19 cellular contexts compared by ENCODE assay signal in the genomic region with DNA sequence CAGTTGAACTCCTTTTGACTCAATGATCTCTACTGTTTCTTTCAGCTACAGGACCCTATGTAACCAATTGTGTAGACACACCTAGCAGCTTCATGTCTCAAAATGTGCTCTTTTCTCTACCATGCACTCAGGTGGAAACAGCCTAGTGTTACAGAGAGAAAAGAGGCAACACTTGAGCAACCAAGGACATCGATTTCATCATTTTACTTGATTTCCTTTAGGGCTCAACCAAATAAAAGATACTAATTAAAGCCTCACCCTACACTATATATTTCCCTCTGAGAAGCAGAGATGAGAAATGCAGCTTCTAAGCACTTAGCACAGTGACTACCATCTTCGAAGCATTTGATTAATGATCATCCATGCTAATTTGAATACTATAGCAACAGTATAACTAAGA. TPM values are rescaled to one million over a fixed set of nuclear protein-coding genes. Genes with fewer than 3 reads are reported as not detected.
A peak's percentile ranks its signal among the peaks of the same experiment; 100 is the strongest.
DNase-seq lines count a peak whose midpoint lies in the region; TF ChIP-seq lines count a peak whose summit lies in the region.
"Had no signal": no experiment of that assay in that cellular context is flagged by ENCODE, and none has a peak within 500 bp of the region (broad histone marks: within the 10 kb centered on the region; RNA-seq: fewer than 3 reads in every experiment).

No MANE protein-coding gene starts in this region.

- H3K4me3 ChIP-seq in A673 (ENCODE audit: low read depth, low read length, poor library complexity, severe bottlenecking) (no peak overlapping the region), OCI-LY7 (ENCODE audit: low read depth, low read length, poor library complexity, severe bottlenecking) (peak overlapping the region; percentile 27), epithelial cell of proximal tubule (ENCODE audit: low read depth, low read length) (no peak overlapping the region), smooth muscle cell (no peak overlapping the region)
- no peak overlapping the region for H3K4me3 ChIP-seq in BLaER1 treated with 17β-estradiol and CSF1 and Interleukin-3, amounts not matched to agents 10 nM and 100 nM

- DNase-seq in A673 (ENCODE audit: low spot score) (no peak), OCI-LY7 (ENCODE audit: low spot score) (peak; percentile 87), epithelial cell of proximal tubule (ENCODE audit: low read depth) (peak; percentile 2), smooth muscle cell (lab: John Stamatoyannopoulos, UW; ENCODE audit: unreplicated experiment) (no peak), SK-N-DZ (ENCODE audit: low spot score) (no peak), NCI-H524 (lab: John Stamatoyannopoulos, UW) (no peak)
- DNase-seq: ACHN; BE2C; CD4-positive, alpha-beta memory T cell; DMS153; DMS79; GDM1; GOT3; H7; HFFc6 had no signal

- no peaks in the 10 kb centered on the region for H3F3A ChIP-seq in smooth muscle cell (ENCODE audit: low read depth)

- no peak overlapping the region for H3K9ac ChIP-seq in BLaER1 treated with 17β-estradiol and CSF1 and Interleukin-3, amounts not matched to agents 10 nM and 100 nM
- H3K9ac ChIP-seq in smooth muscle cell (ENCODE audit: low read depth) = no peak overlapping the region

- H4K20me1 ChIP-seq in BLaER1 treated with 17β-estradiol and CSF1 and Interleukin-3, amounts not matched to agents 10 nM and 100 nM = no peaks in the 10 kb centered on the region
- no peaks in the 10 kb centered on the region for H4K20me1 ChIP-seq in OCI-LY7 (ENCODE audit: insufficient read depth, low read length)
- no peaks in the 10 kb centered on the region for H4K20me1 ChIP-seq in smooth muscle cell (ENCODE audit: low read depth)

- CTCF ChIA-PET in A673 (lab: Charles Lee) (no interaction called here), OCI-LY7 (lab: Charles Lee; ENCODE audit: unreplicated experiment) (interaction anchor here (0.6 to 1.1 kb wide), 2 partner anchors 10 to 402 kb away, joined by 3 read pairs; no protein-coding TSS in a partner anchor)

- peak overlapping the region in 6 of 11 experiments; percentile 3 to 45 (median 26); a peak in 6 of 22 replicates for H3K4me2 ChIP-seq in BLaER1 treated with 17β-estradiol and CSF1 and Interleukin-3, amounts not matched to agents 10 nM and 100 nM
- H3K4me2 ChIP-seq in OCI-LY7 (ENCODE audit: low read length) = peak overlapping the region; percentile 70
- H3K4me2 ChIP-seq in smooth muscle cell = no peak overlapping the region

- H3K9me3 ChIP-seq in A673 (ENCODE audit: low read depth, low read length, poor library complexity, severe bottlenecking) (no peaks in the 10 kb centered on the region), OCI-LY7 (ENCODE audit: low read length) (no peaks in the 10 kb centered on the region), smooth muscle cell (replicated peaks; ENCODE audit: low read depth) (no peaks in the 10 kb centered on the region)
- no peaks in the 10 kb centered on the region for H3K9me3 ChIP-seq in BLaER1 treated with 17β-estradiol and CSF1 and Interleukin-3, amounts not matched to agents 10 nM and 100 nM (replicated peaks in 1 of 11)
- H3K9me3 ChIP-seq: BE2C had no signal

- peak overlapping the region; percentile 75 for H2AFZ ChIP-seq in OCI-LY7 (ENCODE audit: low read length)
- no peak overlapping the region for H2AFZ ChIP-seq in smooth muscle cell (ENCODE audit: low read depth)

- H3K36me3 ChIP-seq in A673 (ENCODE audit: insufficient read depth, low read length, poor library complexity, severe bottlenecking) (no peaks in the 10 kb centered on the region), OCI-LY7 (ENCODE audit: insufficient read depth, low read length) (no peaks in the 10 kb centered on the region), smooth muscle cell (ENCODE audit: low read depth) (no peaks in the 10 kb centered on the region)
- no peaks in the 10 kb centered on the region for H3K36me3 ChIP-seq in BLaER1 treated with 17β-estradiol and CSF1 and Interleukin-3, amounts not matched to agents 10 nM and 100 nM
- H3K36me3 ChIP-seq: BE2C had no signal

- H3K9me2 ChIP-seq in OCI-LY7 (ENCODE audit: insufficient read depth, low read length) = no peaks in the 10 kb centered on the region

- BruUV-seq in A673 (replicated peaks; lab: Mats Ljungman, UMichigan) = no TSS peak
- BruUV-seq in OCI-LY7 (replicated peaks; lab: Mats Ljungman, UMichigan) = no TSS peak

- no peak for TF ChIP-seq CTCF in A673 (conservative IDR thresholded peaks at IDR 0.05; ENCODE audit: low read depth, low read length)
- TF ChIP-seq CTCF in OCI-LY7 (conservative IDR thresholded peaks at IDR 0.05; ENCODE audit: low read length) = no peak
- TF ChIP-seq CTCF in epithelial cell of proximal tubule (conservative IDR thresholded peaks at IDR 0.05; ENCODE audit: low read depth, low read length) = no peak
- no peak for TF ChIP-seq CTCF in smooth muscle cell (IDR thresholded peaks at IDR 0.05; ENCODE audit: borderline replicate concordance, insufficient read depth, poor library complexity, severe bottlenecking)

- H3K4me1 ChIP-seq in A673 (ENCODE audit: insufficient read depth, low read length, poor library complexity, severe bottlenecking) (peaks cover 47% of the 10 kb centered on the region), OCI-LY7 (ENCODE audit: insufficient read depth, low read length, poor library complexity, severe bottlenecking) (peaks cover 41% of the 10 kb centered on the region), smooth muscle cell (ENCODE audit: low read depth) (no peaks in the 10 kb centered on the region)
- peaks cover 0 to 5% (median 2%) of the 10 kb centered on the region in 10 experiments; a peak in 3 of 20 replicates for H3K4me1 ChIP-seq in BLaER1 treated with 17β-estradiol and CSF1 and Interleukin-3, amounts not matched to agents 10 nM and 100 nM
- H3K4me1 ChIP-seq: BE2C had no signal

- H3K79me2 ChIP-seq in OCI-LY7 (ENCODE audit: insufficient read depth, low read depth, low read length) (no peaks in the 10 kb centered on the region), smooth muscle cell (ENCODE audit: low read depth) (no peaks in the 10 kb centered on the region)

- intact Hi-C loops in A673 (cut with micrococcal nuclease; ENCODE audit: unreplicated experiment) = no loop called here
- intact Hi-C loops in OCI-LY7 (cut with micrococcal nuclease; ENCODE audit: unreplicated experiment) = loop anchor here (2.0 kb wide), 1 partner anchor 88 kb away; the partner anchor contains the start of gene ZRANB2

- peak overlapping the region; percentile 3 for H3K27ac ChIP-seq in A673 (ENCODE audit: low read depth, low read length, poor library complexity, severe bottlenecking)
- H3K27ac ChIP-seq in BLaER1 treated with 17β-estradiol and CSF1 and Interleukin-3, amounts not matched to agents 10 nM and 100 nM = no peak overlapping the region
- peak overlapping the region; percentile 64 for H3K27ac ChIP-seq in OCI-LY7 (ENCODE audit: low read depth, low read length, poor library complexity, severe bottlenecking)
- H3K27ac ChIP-seq in smooth muscle cell (ENCODE audit: low read depth) = no peak overlapping the region

- WGBS in smooth muscle cell (ENCODE audit: low lambda C conversion rate) = 86% methylated on average over 2 of the region's 2 CpGs

- POLR2A ChIA-PET in A673 (lab: Charles Lee; ENCODE audit: low non-redundant PET) = no interaction called here
- POLR2A ChIA-PET in OCI-LY7 (lab: Charles Lee) = interaction anchor here (1.1 to 3.9 kb wide), 5 partner anchors 8 to 26 kb away, joined by 3 to 30 read pairs (median 3); no protein-coding TSS in a partner anchor

- H3K27me3 ChIP-seq in A673 (replicated peaks; ENCODE audit: insufficient read depth, low read depth, low read length, poor library complexity) (no peaks in the 10 kb centered on the region), smooth muscle cell (ENCODE audit: low read depth) (peaks cover under 1% of the 10 kb centered on the region)
- no peaks in the 10 kb centered on the region for H3K27me3 ChIP-seq in BLaER1 treated with 17β-estradiol and CSF1 and Interleukin-3, amounts not matched to agents 10 nM and 100 nM
- H3K27me3 ChIP-seq: BE2C had no signal

RNA-seq across cellular contexts. Expression of gene PTGER3, which starts 55.1 kb away (rescaled TPM):
- 96.0 and 107 TPM in 2 replicates for total RNA-seq in A673 (2021)
- total RNA-seq in OCI-LY7 (2014; rRNA removed; shearing (Covaris generic)) = 0.13 TPM in 1 of 2 replicates, not detected in the other
- not detected in 2 replicates for total RNA-seq in OCI-LY7 (2022)
- total RNA-seq in epithelial cell of proximal tubule = 0.51 and 0.75 TPM in 2 replicates
- 0.45 and 2.7 TPM in 2 replicates for total RNA-seq in smooth muscle cell
- polyA plus RNA-seq in smooth muscle cell = 0.28 and 0.37 TPM in 2 replicates
- 1.5 and 2.1 TPM in 2 replicates for polyA plus RNA-seq in SK-N-DZ (2014; cell fraction: cytosol; rRNA removed)
- polyA plus RNA-seq in SK-N-DZ (2014; cell fraction: nucleus; rRNA removed) = 0.63 and 0.83 TPM in 2 replicates
- total RNA-seq: A172; CD4-positive, alpha-beta memory T cell; HepG2 had no signal
- polyA plus RNA-seq: IgD-negative memory B cell had no signal

Comparison
In these comparisons a context has a peak if more than half of its experiments do, and no peak if none do; other contexts are left out.
1. DNase-seq: peak in OCI-LY7 (single experiment) and epithelial cell of proximal tubule (single experiment); none in A673 (single experiment), smooth muscle cell (single experiment), SK-N-DZ (single experiment) and NCI-H524 (0 of 2).
2. H3K27ac ChIP-seq: peak in A673 (single experiment) and OCI-LY7 (single experiment); none in BLaER1 treated with 17β-estradiol and CSF1 and Interleukin-3, amounts not matched to agents 10 nM and 100 nM (0 of 11) and smooth muscle cell (single experiment).
3. RNA of gene PTGER3, which starts 55.1 kb away (total RNA-seq): 96.0 to 107 TPM in A673; 0.45 to 2.7 TPM in smooth muscle cell, 0.51 to 0.75 TPM in epithelial cell of proximal tubule and 0.13 TPM in OCI-LY7; every median in the first group is over 10 times any median in the second.